17 cellular contexts compared by ENCODE assay signal in the genomic region with DNA sequence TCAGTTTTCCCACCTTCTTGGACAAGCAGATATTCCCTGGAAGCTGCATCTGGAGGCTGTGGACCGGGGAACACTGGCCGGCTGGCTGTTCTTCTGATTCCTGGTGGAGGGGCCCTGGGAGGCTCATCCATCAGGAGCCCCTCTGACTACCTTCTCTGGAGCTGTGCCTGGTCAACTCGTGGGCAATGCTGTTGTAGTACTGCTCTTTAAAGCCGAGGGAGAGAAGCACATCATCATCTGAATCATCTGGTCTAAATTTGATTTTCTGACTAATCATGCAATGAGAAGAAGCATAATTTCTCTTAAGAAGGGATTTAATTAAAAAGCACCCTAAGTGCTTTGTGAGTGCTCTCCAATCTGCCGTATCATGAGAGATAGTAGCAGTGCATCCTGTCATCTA.
DNase-seq lines count a peak whose midpoint lies in the region; TF ChIP-seq lines count a peak whose summit lies in the region.
"Had no signal": no experiment of that assay in that cellular context is flagged by ENCODE, and none has a peak within 500 bp of the region (broad histone marks: within the 10 kb centered on the region; RNA-seq: fewer than 3 reads in every experiment).

No MANE protein-coding gene starts in this region.

- H3K4me1 ChIP-seq in osteoblast (ENCODE audit: insufficient read depth, low read length): peaks cover 9% of the 10 kb centered on the region

- H3K27me3 ChIP-seq in osteoblast (ENCODE audit: insufficient read depth, low read length): no peaks in the 10 kb centered on the region
- H3K27me3 ChIP-seq: BLaER1 had no signal

- no peak overlapping the region for H3K27ac ChIP-seq in osteoblast (ENCODE audit: low read depth, low read length)
- H3K27ac ChIP-seq: BLaER1 had no signal

- H3K36me3 Mint-ChIP-seq in HFFc6 (ENCODE audit: low read depth) (peaks cover 39% of the 10 kb centered on the region), immature natural killer cell (no peaks in the 10 kb centered on the region)

- H3K9me3 Mint-ChIP-seq in HFFc6: no peaks in the 10 kb centered on the region
- H3K9me3 Mint-ChIP-seq in immature natural killer cell: peaks cover 0 to 6% (median 0%) of the 10 kb centered on the region in 6 donors
- H3K9me3 Mint-ChIP-seq: CD4-positive, alpha-beta T cell had no signal

- no peak overlapping the region for H3K4me3 ChIP-seq in osteoblast (ENCODE audit: insufficient read depth, low read length)
- H3K4me3 ChIP-seq: BLaER1 had no signal

- no peak overlapping the region for H3K4me2 ChIP-seq in osteoblast (ENCODE audit: insufficient read depth, low read length)
- H3K4me2 ChIP-seq: BLaER1 had no signal

- no peaks in the 10 kb centered on the region for H4K20me1 ChIP-seq in osteoblast (ENCODE audit: insufficient read depth, low read length)
- H4K20me1 ChIP-seq: BLaER1 had no signal

- H3K4me3 Mint-ChIP-seq in HFFc6 (no peak overlapping the region), immature natural killer cell (no peak overlapping the region)
- H3K4me3 Mint-ChIP-seq: CD4-positive, alpha-beta T cell had no signal

- H3K27ac Mint-ChIP-seq in HFFc6 (peak overlapping the region; percentile 8; the same call in 1 of the 2 replicates), immature natural killer cell (no peak overlapping the region)
- H3K27ac Mint-ChIP-seq: CD4-positive, alpha-beta T cell had no signal

- H3K36me3 ChIP-seq in osteoblast (ENCODE audit: insufficient read depth, low read length): no peaks in the 10 kb centered on the region
- H3K36me3 ChIP-seq: BLaER1 had no signal

- peaks cover 41% of the 10 kb centered on the region for H3K4me1 Mint-ChIP-seq in HFFc6 (ENCODE audit: low read depth)
- peaks cover 0 to 7% of the 10 kb centered on the region in 2 donors for H3K4me1 Mint-ChIP-seq in immature natural killer cell

- H3K27me3 Mint-ChIP-seq in HFFc6 (ENCODE audit: insufficient read depth) (no peaks in the 10 kb centered on the region), immature natural killer cell (ENCODE audit: low read depth in 3 of 3) (peaks cover 5 to 11% (median 7%) of the 10 kb centered on the region in 3 donors)
- H3K27me3 Mint-ChIP-seq: CD4-positive, alpha-beta T cell had no signal

- no peaks in the 10 kb centered on the region for H3K9me3 ChIP-seq in osteoblast (ENCODE audit: low read depth, low read length)
- H3K9me3 ChIP-seq: BLaER1 had no signal

- DNase-seq in AG20443 (ENCODE audit: low spot score) (peak; percentile 21), HFFc6 (no peak), SK-N-DZ (ENCODE audit: low spot score) (peak; percentile 85), osteoblast (ENCODE audit: insufficient read length, low spot score, missing footprints) (peak; percentile 73), immature natural killer cell (no peak), NCI-H2081 (lab: John Stamatoyannopoulos, UW) (no peak), kidney glomerular epithelial cell (lab: John Stamatoyannopoulos, UW) (no peak)
- DNase-seq: CD4-positive, alpha-beta T cell; COR-L47; DMS 273 treated with DMSO at 0.1 percent for 48 hours; DMS79 treated with DMSO at 0.1 percent for 48 hours; Kasumi-1; NCI-H1694 treated with DMSO at 0.1 percent for 48 hours; NCI-H510A; NCI-H774; Right ventricle myocardium superior had no signal

- no peak overlapping the region for H2AFZ ChIP-seq in osteoblast (ENCODE audit: low read length)

- no peak for TF ChIP-seq CTCF in HFFc6 (IDR thresholded peaks at IDR 0.05)
- TF ChIP-seq CTCF in osteoblast (IDR thresholded peaks at IDR 0.05; ENCODE audit: extremely low read depth, low read depth, low read length): no peak

- no peaks in the 10 kb centered on the region for H3K79me2 ChIP-seq in osteoblast (ENCODE audit: insufficient read depth, low read length)

Comparison
In these comparisons a context has a peak if more than half of its experiments do, and no peak if none do; other contexts are left out.
1. DNase-seq: peak in AG20443 (single experiment), SK-N-DZ (single experiment) and osteoblast (single experiment); none in HFFc6 (single experiment), immature natural killer cell (0 of 3), NCI-H2081 (0 of 2) and kidney glomerular epithelial cell (single experiment).